1 cellular context compared by ENCODE assay signal in genomic region chr15:39785806-39786205, GRCh38.
A peak's percentile ranks its signal among the peaks of the same experiment; 100 is the strongest.
TF ChIP-seq lines count a peak whose summit lies in the region.

No MANE protein-coding gene starts in this region.

TF ChIP-seq in H1, 55 proteins besides CTCF, POLR2A, EP300 and RAD21:
- 0 out of 4 replicates have a peak, but pooled peaks of 1 of the 2 experiments have one; percentile 10 for TF ChIP-seq SIN3A (conservative IDR thresholded peaks at IDR 0.05 in 1 of 2, IDR thresholded peaks at IDR 0.05 in 1 of 2; ENCODE audit: low read depth in 1 of 2, low read length in 2 of 2)
- TF ChIP-seq MAFK (IDR thresholded peaks at IDR 0.05; ENCODE audit: low read depth, low read length) = no peak
